In genomic region chr2:21030983-21031968, GRCh38 we compare ENCODE assay signal across 1 cellular context.
A peak's percentile ranks its signal among the peaks of the same experiment; 100 is the strongest.
TF ChIP-seq lines count a peak whose summit lies in the region.

No MANE protein-coding gene starts in this region.

TF ChIP-seq in HepG2, 621 proteins besides CTCF, POLR2A, EP300 and RAD21 (continued from another document and continues in another):
- TF ChIP-seq ZNF318 (CRISPR knock-in tag; IDR thresholded peaks at IDR 0.05) (no peak), ZNF879 (CRISPR knock-in tag; IDR thresholded peaks at IDR 0.05) (no peak), EEA1 (CRISPR knock-in tag; IDR thresholded peaks at IDR 0.05; ENCODE audit: borderline replicate concordance) (no peak), HDAC6 (IDR thresholded peaks at IDR 0.05; ENCODE audit: low read depth, low read length) (0 out of 2 replicates have a peak, but pooled peaks have one; percentile 50), DMTF1 (CRISPR knock-in tag; IDR thresholded peaks at IDR 0.05) (no peak), CENPBD1 (CRISPR knock-in tag; IDR thresholded peaks at IDR 0.05; ENCODE audit: borderline replicate concordance, low read depth) (no peak), ARHGAP35 (CRISPR knock-in tag; IDR thresholded peaks at IDR 0.05; ENCODE audit: borderline replicate concordance) (no peak), POLR2G (IDR thresholded peaks at IDR 0.05; ENCODE audit: low read depth, low read length) (peak; percentile 71), ZNF367 (CRISPR knock-in tag; IDR thresholded peaks at IDR 0.05; ENCODE audit: borderline replicate concordance) (no peak), ZNF205 (CRISPR knock-in tag; IDR thresholded peaks at IDR 0.05) (no peak), ZMYM4 (CRISPR knock-in tag; IDR thresholded peaks at IDR 0.05) (no peak), MEIS1 (CRISPR knock-in tag; IDR thresholded peaks at IDR 0.05; ENCODE audit: borderline replicate concordance) (no peak), ZFP90 (CRISPR knock-in tag; IDR thresholded peaks at IDR 0.05; ENCODE audit: borderline replicate concordance) (no peak), RFX3 (CRISPR knock-in tag; IDR thresholded peaks at IDR 0.05) (no peak), MBD4 (IDR thresholded peaks at IDR 0.05; ENCODE audit: borderline replicate concordance, low read length) (no peak), RNF219 (CRISPR knock-in tag; IDR thresholded peaks at IDR 0.05) (no peak), CSRNP2 (CRISPR knock-in tag; conservative IDR thresholded peaks at IDR 0.05; ENCODE audit: low read depth) (no peak), ZNF563 (CRISPR knock-in tag; IDR thresholded peaks at IDR 0.05) (no peak), SRY (CRISPR knock-in tag; IDR thresholded peaks at IDR 0.05) (no peak), SSRP1 (CRISPR knock-in tag; IDR thresholded peaks at IDR 0.05) (peak; percentile 98), MED8 (CRISPR knock-in tag; IDR thresholded peaks at IDR 0.05; ENCODE audit: insufficient replicate concordance) (no peak), HOXA3 (CRISPR knock-in tag; IDR thresholded peaks at IDR 0.05) (no peak), ZNF850 (CRISPR knock-in tag; conservative IDR thresholded peaks at IDR 0.05) (no peak), ZNF224 (CRISPR knock-in tag; IDR thresholded peaks at IDR 0.05) (no peak), FOXK2 (IDR thresholded peaks at IDR 0.05) (no peak; the same call in 1 of the 2 replicates), ZNF337 (CRISPR knock-in tag; IDR thresholded peaks at IDR 0.05; ENCODE audit: borderline replicate concordance, low read depth) (no peak), SMAD1 (CRISPR knock-in tag; IDR thresholded peaks at IDR 0.05; ENCODE audit: borderline replicate concordance, low read depth) (no peak), ZNF225 (CRISPR knock-in tag; IDR thresholded peaks at IDR 0.05) (no peak), SKIL (CRISPR knock-in tag; IDR thresholded peaks at IDR 0.05; ENCODE audit: borderline replicate concordance) (no peak), ZNF710 (CRISPR knock-in tag; IDR thresholded peaks at IDR 0.05; ENCODE audit: borderline replicate concordance) (no peak), ZNF878 (CRISPR knock-in tag; IDR thresholded peaks at IDR 0.05) (no peak), ZNF275 (CRISPR knock-in tag; IDR thresholded peaks at IDR 0.05; ENCODE audit: borderline replicate concordance) (no peak), ZNF792 (CRISPR knock-in tag; IDR thresholded peaks at IDR 0.05) (no peak), AGO2 (optimal IDR thresholded peaks at IDR 0.05; ENCODE audit: low read depth, low read length) (peak; percentile 42), PHF5A (CRISPR knock-in tag; IDR thresholded peaks at IDR 0.05; ENCODE audit: low read depth, unreplicated experiment) (no peak), JUNB (CRISPR knock-in tag; IDR thresholded peaks at IDR 0.05; ENCODE audit: borderline replicate concordance) (no peak), PLRG1 (conservative IDR thresholded peaks at IDR 0.05) (no peak), ASH2L (IDR thresholded peaks at IDR 0.05; ENCODE audit: insufficient read length, low read depth, low read length) (no peak), YY1 (IDR thresholded peaks at IDR 0.05; ENCODE audit: insufficient read depth, insufficient replicate concordance, low read depth, low read length) (no peak), NBN (conservative IDR thresholded peaks at IDR 0.05) (no peak), MXD4 (CRISPR knock-in tag; IDR thresholded peaks at IDR 0.05) (no peak), ZNF781 (CRISPR knock-in tag; IDR thresholded peaks at IDR 0.05; ENCODE audit: borderline replicate concordance, not compliant biosample characterization) (no peak), ATF4 (CRISPR knock-in tag; IDR thresholded peaks at IDR 0.05) (no peak; a peak in 1 of 4 replicates), EHMT2 (IDR thresholded peaks at IDR 0.05; ENCODE audit: borderline replicate concordance, low read depth, low read length) (no peak)
